32 cellular contexts compared by ENCODE assay signal in genomic region chr1:151733126-151733525, GRCh38. TPM values are rescaled to one million over a fixed set of nuclear protein-coding genes. Genes with fewer than 3 reads are reported as not detected.
"Had no signal": no experiment of that assay in that cellular context is flagged by ENCODE, and none has a peak within 500 bp of the region (broad histone marks: within the 10 kb centered on the region; RNA-seq: fewer than 3 reads in every experiment).

No MANE protein-coding gene starts in this region.

- H3K27me3 ChIP-seq: ascending aorta, esophagus muscularis mucosa, gastrocnemius medialis had no signal

- ATAC-seq: activated CD4-positive, alpha-beta T cell treated with anti-CD3 and anti-CD28 coated beads for 36 hours; activated naive CD4-positive, alpha-beta T cell treated with anti-CD3 and anti-CD28 coated beads, Interleukin-2, amount 50 U/mL, for 72 hours; activated T-cell treated with anti-CD3 and anti-CD28 coated beads, Interleukin-2, amount 50 U/mL, for 72 hours; effector memory CD8-positive, alpha-beta T cell; foreskin keratinocyte; gastrocnemius medialis; heart left ventricle had no signal

- H3K36me3 ChIP-seq: ascending aorta, esophagus muscularis mucosa, gastrocnemius medialis, heart left ventricle had no signal

- FAIRE-seq: bronchial epithelial cell, colon had no signal

- DNase-seq: activated CD4-positive, alpha-beta memory T cell treated with anti-CD3 and anti-CD28 coated beads, Interleukin-2, amount 10 ng/mL, durations not matched to agents 7 days and 5 days; activated CD4-positive, alpha-beta T cell treated with anti-CD3 and anti-CD28 coated beads for 36 hours; activated CD4-positive, alpha-beta T cell treated with anti-CD3 and anti-CD28 coated beads, Interleukin-2, amount 10 ng/mL, durations not matched to agents 24 days and 14 days; activated CD4-positive, alpha-beta T cell treated with anti-CD3 and anti-CD28 coated beads, Interleukin-2, amount 50 U/mL, for 4 hours; activated CD4-positive, CD25-positive, alpha-beta regulatory T cell; activated CD4-positive, CD25-positive, alpha-beta regulatory T cell treated with anti-CD3 and anti-CD28 coated beads, Interleukin-2, amount 50 U/mL, for 72 hours; activated CD8-positive, alpha-beta memory T cell treated with anti-CD3 and anti-CD28 coated beads, Interleukin-2, amount 50 U/mL, for 48 hours; activated gamma-delta T cell; activated naive CD4-positive, alpha-beta T cell; activated naive CD4-positive, alpha-beta T cell treated with anti-CD3 and anti-CD28 coated beads, Interleukin-2, amount 10 ng/mL, durations not matched to agents 7 days and 5 days; activated naive CD8-positive, alpha-beta T cell treated with anti-CD3 and anti-CD28 coated beads, Interleukin-2, amount 10 ng/mL, durations not matched to agents 7 days and 5 days; activated T-cell treated with anti-CD3 and anti-CD28 coated beads for 4 hours; activated T-cell treated with anti-CD3 and anti-CD28 coated beads, Interleukin-2, amount 50 U/mL, for 24 hours; activated T-cell treated with anti-CD3 and anti-CD28 coated beads, Interleukin-2, amount 50 U/mL, for 72 hours; caudate nucleus; cortex of kidney; dermis blood vessel endothelial cell; effector CD4-positive, alpha-beta T cell; effector memory CD8-positive, alpha-beta T cell; erythroblast; foreskin keratinocyte; gastrocnemius medialis; glutamatergic neuron; heart left ventricle; T-helper 2 cell had no signal

- H3K4me3 ChIP-seq: ascending aorta, esophagus muscularis mucosa, gastrocnemius medialis, heart left ventricle had no signal

- H3K9me3 ChIP-seq: ascending aorta, esophagus muscularis mucosa, gastrocnemius medialis had no signal

- H3K4me1 ChIP-seq: foreskin keratinocyte had no signal

- H3K27ac ChIP-seq: ascending aorta, esophagus muscularis mucosa, foreskin keratinocyte, gastrocnemius medialis, heart left ventricle had no signal

RNA-seq across cellular contexts. Expression of gene RIIAD1, which starts 11.8 kb away (rescaled TPM):
- total RNA-seq: activated CD4-positive, alpha-beta memory T cell treated with anti-CD3 and anti-CD28 coated beads, Interleukin-2, amount 10 ng/mL, durations not matched to agents 7 days and 5 days; activated CD4-positive, alpha-beta T cell treated with anti-CD3 and anti-CD28 coated beads for 36 hours; activated CD4-positive, alpha-beta T cell treated with anti-CD3 and anti-CD28 coated beads, Interleukin-2, amount 10 ng/mL, durations not matched to agents 24 days and 14 days; activated naive CD4-positive, alpha-beta T cell treated with anti-CD3 and anti-CD28 coated beads, Interleukin-2, amount 50 U/mL, for 72 hours; activated naive CD8-positive, alpha-beta T cell treated with anti-CD3 and anti-CD28 coated beads, Interleukin-2, amount 10 ng/mL, durations not matched to agents 7 days and 5 days; activated T-cell treated with anti-CD3 and anti-CD28 coated beads, Interleukin-2, amount 50 U/mL, for 72 hours; ascending aorta; bronchial epithelial cell; chondrocyte; dermis blood vessel endothelial cell; foreskin keratinocyte; gastrocnemius medialis; T-helper 1 cell treated with Interleukin-12 subunit alpha and Interleukin-12 subunit beta and Interleukin-4 antibody, amounts not matched to agents 30 ng/mL and 1 ng/mL, for 36 hours had no signal
- polyA plus RNA-seq: foreskin keratinocyte had no signal

RNA-seq across cellular contexts. Expression of gene CELF3, which starts 16.5 kb away (rescaled TPM):
- total RNA-seq: activated CD4-positive, alpha-beta memory T cell treated with anti-CD3 and anti-CD28 coated beads, Interleukin-2, amount 10 ng/mL, durations not matched to agents 7 days and 5 days; activated CD4-positive, alpha-beta T cell treated with anti-CD3 and anti-CD28 coated beads for 36 hours; activated CD4-positive, alpha-beta T cell treated with anti-CD3 and anti-CD28 coated beads, Interleukin-2, amount 10 ng/mL, durations not matched to agents 24 days and 14 days; activated naive CD4-positive, alpha-beta T cell treated with anti-CD3 and anti-CD28 coated beads, Interleukin-2, amount 50 U/mL, for 72 hours; activated naive CD8-positive, alpha-beta T cell treated with anti-CD3 and anti-CD28 coated beads, Interleukin-2, amount 10 ng/mL, durations not matched to agents 7 days and 5 days; activated T-cell treated with anti-CD3 and anti-CD28 coated beads, Interleukin-2, amount 50 U/mL, for 72 hours; ascending aorta; bronchial epithelial cell; chondrocyte; dermis blood vessel endothelial cell; foreskin keratinocyte; gastrocnemius medialis; heart left ventricle; T-helper 1 cell treated with Interleukin-12 subunit alpha and Interleukin-12 subunit beta and Interleukin-4 antibody, amounts not matched to agents 30 ng/mL and 1 ng/mL, for 36 hours had no signal
- polyA plus RNA-seq: foreskin keratinocyte, heart left ventricle had no signal
